In the genomic region with DNA sequence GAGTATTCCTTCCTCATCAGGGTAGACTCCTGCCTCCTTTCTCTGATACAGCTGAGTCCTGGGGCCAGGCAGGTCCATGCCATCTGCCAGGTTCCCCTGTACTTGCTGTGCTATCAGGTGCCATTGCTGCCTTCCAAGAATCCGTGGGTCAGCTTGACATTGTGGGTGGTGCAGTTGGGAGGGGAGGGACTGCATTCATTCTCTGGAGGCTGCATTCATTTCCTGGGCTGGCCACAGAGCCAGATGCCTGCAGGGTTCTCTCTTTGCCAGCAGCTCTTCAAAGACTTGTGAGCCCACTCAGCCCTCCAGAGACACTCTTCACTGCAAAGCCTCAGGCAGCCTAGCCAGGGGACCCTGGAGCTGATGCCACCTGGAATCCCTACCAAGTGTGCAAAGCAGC, we compare ENCODE assay signal across 16 cellular contexts. TPM values are rescaled to one million over a fixed set of nuclear protein-coding genes. Genes with fewer than 3 reads are reported as not detected.
A peak's percentile ranks its signal among the peaks of the same experiment; 100 is the strongest.
DNase-seq lines count a peak whose midpoint lies in the region; ATAC-seq and TF ChIP-seq lines count a peak whose summit lies in the region.
"Had no signal": no experiment of that assay in that cellular context is flagged by ENCODE, and none has a peak within 500 bp of the region (broad histone marks: within the 10 kb centered on the region; RNA-seq: fewer than 3 reads in every experiment).

No MANE protein-coding gene starts in this region.

- H3K36me3 ChIP-seq in Loucy (ENCODE audit: insufficient read depth, low read length): no peaks in the 10 kb centered on the region
- H3K36me3 ChIP-seq in neuronal stem cell (replicated peaks in 1 of 2; ENCODE audit: control insufficient read depth in 2 of 2, insufficient read depth in 2 of 2, low read length in 2 of 2): no peaks in the 10 kb centered on the region
- H3K36me3 ChIP-seq in breast epithelium: no peaks in the 10 kb centered on the region

- no peak overlapping the region for H2BK12ac ChIP-seq in neuronal stem cell (ENCODE audit: low read length)

- H3K4me2 ChIP-seq in Loucy (ENCODE audit: low read depth, low read length, poor library complexity, severe bottlenecking) (peak overlapping the region; percentile 72), neuronal stem cell (ENCODE audit: insufficient read depth, low read length, poor library complexity, severe bottlenecking) (peak overlapping the region; percentile 11)
- H3K4me2 ChIP-seq: PC-9 had no signal

- peak overlapping the region; percentile 47 for H3K4me3 ChIP-seq in Loucy (ENCODE audit: low read length, poor library complexity, severe bottlenecking)
- peak overlapping the region; percentile 24 for H3K4me3 ChIP-seq in WI38 (ENCODE audit: low read depth, low read length)
- H3K4me3 ChIP-seq in neuronal stem cell (ENCODE audit: low read length in 2 of 2): no peak overlapping the region
- H3K4me3 ChIP-seq in breast epithelium: peak overlapping the region in 1 of 3 donors; percentile 19
- H3K4me3 ChIP-seq: PC-9 had no signal

- H4K91ac ChIP-seq in neuronal stem cell (ENCODE audit: low read depth, low read length, poor library complexity): no peak overlapping the region

- H3K27me3 ChIP-seq in Loucy (ENCODE audit: insufficient read depth, low read length, poor library complexity, severe bottlenecking) (no peaks in the 10 kb centered on the region), neuronal stem cell (ENCODE audit: control insufficient read depth in 3 of 3, insufficient read depth in 3 of 3, low read depth in 1 of 3, low read length in 3 of 3) (no peaks in the 10 kb centered on the region), breast epithelium (no peaks in the 10 kb centered on the region)

- peak overlapping the region; percentile 42 for H3K9ac ChIP-seq in Loucy (ENCODE audit: low read depth, low read length, poor library complexity, severe bottlenecking)
- H3K9ac ChIP-seq in neuronal stem cell (ENCODE audit: low read depth, low read length, poor library complexity): no peak overlapping the region

- H3F3A ChIP-seq in Loucy (ENCODE audit: low read depth): no peaks in the 10 kb centered on the region

- H2AK5ac ChIP-seq in neuronal stem cell (ENCODE audit: low read depth, low read length): no peak overlapping the region

- H3K9me2 ChIP-seq in Loucy (replicated peaks; ENCODE audit: low read depth, low read length): no peaks in the 10 kb centered on the region

- intact Hi-C loops in breast epithelium (cut with DNase I; ENCODE audit: low total_unique reads): no loop called here

- H3K23ac ChIP-seq in neuronal stem cell (ENCODE audit: low read depth, low read length, poor library complexity): no peak overlapping the region

- no peaks in the 10 kb centered on the region for H3K9me3 ChIP-seq in Loucy (ENCODE audit: insufficient read depth, low read depth, low read length)
- no peaks in the 10 kb centered on the region for H3K9me3 ChIP-seq in neuronal stem cell (replicated peaks in 1 of 2; ENCODE audit: control insufficient read depth in 2 of 2, insufficient read depth in 1 of 2, low read depth in 1 of 2, low read length in 2 of 2)
- no peaks in the 10 kb centered on the region for H3K9me3 ChIP-seq in breast epithelium

- H2BK5ac ChIP-seq in neuronal stem cell (ENCODE audit: low read length): no peak overlapping the region

- TF ChIP-seq CTCF in Loucy (conservative IDR thresholded peaks at IDR 0.05; ENCODE audit: low read length) (no peak), WI38 (IDR thresholded peaks at IDR 0.05; ENCODE audit: low read depth, low read length) (no peak), breast epithelium (IDR thresholded peaks at IDR 0.05) (no peak)

- H3K79me1 ChIP-seq in neuronal stem cell (ENCODE audit: low read depth, low read length): no peaks in the 10 kb centered on the region

- H3K4me1 ChIP-seq in Loucy (ENCODE audit: insufficient read depth, low read length, poor library complexity, severe bottlenecking): peaks cover 27% of the 10 kb centered on the region
- H3K4me1 ChIP-seq in neuronal stem cell (ENCODE audit: control insufficient read depth in 2 of 2, insufficient read depth in 1 of 2, low read depth in 1 of 2, low read length in 2 of 2): peaks cover 0 to 21% of the 10 kb centered on the region in 2 donors
- peaks cover 0 to 5% of the 10 kb centered on the region in 2 donors for H3K4me1 ChIP-seq in breast epithelium

- peak overlapping the region; percentile 45 for H3K18ac ChIP-seq in neuronal stem cell (ENCODE audit: low read length)

- H3K4ac ChIP-seq in neuronal stem cell (ENCODE audit: low read length): no peak overlapping the region

- H2AFZ ChIP-seq in Loucy (ENCODE audit: low read length) (peak overlapping the region; percentile 66), neuronal stem cell (ENCODE audit: low read length) (no peak overlapping the region)
- H2AFZ ChIP-seq: PC-9 had no signal

- WGBS in neuronal stem cell (ENCODE audit: extremely low coverage in 2 of 2, insufficient read length in 2 of 2, insufficient replicate concordance in 1 of 2), 2 donors: no CpG with 5 or more reads among the region's 1 CpG

- no peak overlapping the region for H3K14ac ChIP-seq in neuronal stem cell (ENCODE audit: low read length)

- no peak overlapping the region for H2BK120ac ChIP-seq in neuronal stem cell (ENCODE audit: low read depth, low read length)

- H3K79me2 ChIP-seq in Loucy (ENCODE audit: insufficient read depth, low read length): no peaks in the 10 kb centered on the region

- no peaks in the 10 kb centered on the region for H4K20me1 ChIP-seq in Loucy (ENCODE audit: insufficient read depth, low read length, poor library complexity, severe bottlenecking)

- peak; percentile 68 for DNase-seq in EH (ENCODE audit: low read depth)
- no peak for DNase-seq in neuronal stem cell (ENCODE audit: low spot score)
- DNase-seq in breast epithelium (ENCODE audit: low spot score in 2 of 2): no peak
- DNase-seq: activated CD8-positive, alpha-beta T cell treated with anti-CD3 and anti-CD28 coated beads, Interleukin-2, amount 10 ng/mL, durations not matched to agents 7 days and 5 days; activated gamma-delta T cell; effector CD8-positive, alpha-beta T cell; naive B cell; PC-9 had no signal

- no peak for TF ChIP-seq POLR2A in breast epithelium (IDR thresholded peaks at IDR 0.05)

- ATAC-seq in HG03571 (IDR thresholded peaks at IDR 0.05; ENCODE audit: unreplicated experiment) (no peak), GM21786 (IDR thresholded peaks at IDR 0.05; ENCODE audit: unreplicated experiment) (no peak)
- ATAC-seq in activated CD4-positive, CD25-positive, alpha-beta regulatory T cell treated with anti-CD3 and anti-CD28 coated beads, Interleukin-2, amount 50 U/mL, for 24 hours: no peak
- ATAC-seq: activated CD8-positive, alpha-beta T cell treated with anti-CD3 and anti-CD28 coated beads, Interleukin-2, amount 10 ng/mL, durations not matched to agents 7 days and 5 days; sciatic nerve had no signal

- H2BK15ac ChIP-seq in neuronal stem cell (ENCODE audit: low read length): no peak overlapping the region

- no peak overlapping the region for H3K27ac ChIP-seq in neuronal stem cell (replicated peaks; ENCODE audit: low read length)
- H3K27ac ChIP-seq in breast epithelium: peak overlapping the region in 1 of 2 donors; percentile 48
- H3K27ac ChIP-seq: PC-9 had no signal

- no peak overlapping the region for H4K8ac ChIP-seq in neuronal stem cell (ENCODE audit: low read depth, low read length)

RNA-seq across cellular contexts. Expression of gene ANKFN1, which starts 20.7 kb away (rescaled TPM):
- polyA plus RNA-seq in neuronal stem cell (2013, experiment 1 of 2): 0.40 TPM
- polyA plus RNA-seq in neuronal stem cell (2013, experiment 2 of 2): 0.48 TPM
- total RNA-seq in breast epithelium: 10 to 100 TPM in 1 of 3 donors, 1 to 10 TPM in 2; 4.1 to 12.8 (median 5.6) TPM
- total RNA-seq: activated CD8-positive, alpha-beta T cell treated with anti-CD3 and anti-CD28 coated beads, Interleukin-2, amount 10 ng/mL, durations not matched to agents 7 days and 5 days; kidney epithelial cell; PC-9; T-helper 2 cell treated with Interferon-gamma antibody and Interleukin-4, amounts not matched to agents 100 ng/mL and 5 ng/mL, for 36 hours had no signal

Comparison
In these comparisons a context has a peak if more than half of its experiments do, and no peak if none do; other contexts are left out.
1. H3K4me3 ChIP-seq: peak in Loucy (single experiment) and WI38 (single experiment); none in neuronal stem cell (0 of 2).